ENCODE assay signal across 15 cellular contexts in genomic region chr2:41828052-41828643, GRCh38.
"Had no signal": no experiment of that assay in that cellular context is flagged by ENCODE, and none has a peak within 500 bp of the region (broad histone marks: within the 10 kb centered on the region; RNA-seq: fewer than 3 reads in every experiment).

No MANE protein-coding gene starts in this region.

- H3K36me3 Mint-ChIP-seq: activated naive CD4-positive, alpha-beta T cell treated with anti-CD3 and anti-CD28 coated beads, Interleukin-2, amount 50 U/mL, for 24 hours had no signal

- H3K9me3 Mint-ChIP-seq: activated CD8-positive, alpha-beta T cell treated with anti-CD3 and anti-CD28 coated beads for 36 hours; activated naive CD4-positive, alpha-beta T cell treated with anti-CD3 and anti-CD28 coated beads, Interleukin-2, amount 50 U/mL, for 24 hours; activated T-cell treated with anti-CD3 and anti-CD28 coated beads, Interleukin-2, amount 50 U/mL, for 4 hours had no signal

- H3K4me3 Mint-ChIP-seq: activated CD8-positive, alpha-beta T cell treated with anti-CD3 and anti-CD28 coated beads for 36 hours; activated naive CD4-positive, alpha-beta T cell treated with anti-CD3 and anti-CD28 coated beads, Interleukin-2, amount 50 U/mL, for 24 hours; activated T-cell treated with anti-CD3 and anti-CD28 coated beads, Interleukin-2, amount 50 U/mL, for 4 hours had no signal

- DNase-seq: activated CD4-positive, alpha-beta T cell treated with anti-CD3 and anti-CD28 coated beads for 48 hours; activated CD8-positive, alpha-beta T cell treated with anti-CD3 and anti-CD28 coated beads for 36 hours; activated effector memory CD4-positive, alpha-beta T cell treated with anti-CD3 and anti-CD28 coated beads, Interleukin-2, amount 50 U/mL, for 16 hours; activated T-cell treated with anti-CD3 and anti-CD28 coated beads, Interleukin-2, amount 50 U/mL, for 4 hours; adrenal gland; dorsolateral prefrontal cortex; hippocampal formation; lower lobe of right lung; psoas muscle; sigmoid colon; stimulated activated CD4-positive, alpha-beta T cell treated with anti-CD3 and anti-CD28 coated beads, Interleukin-1b, Interleukin-23, amount 100 ng/mL, for 48 hours; T-helper 1 cell had no signal

- H3K27ac ChIP-seq: adrenal gland, cardiac muscle cell, esophagus muscularis mucosa, lower lobe of right lung, psoas muscle, sigmoid colon had no signal

- H3K4me1 Mint-ChIP-seq: activated naive CD4-positive, alpha-beta T cell treated with anti-CD3 and anti-CD28 coated beads, Interleukin-2, amount 50 U/mL, for 24 hours had no signal

- H3K9me3 ChIP-seq: adrenal gland, esophagus muscularis mucosa, lower lobe of right lung, psoas muscle, sigmoid colon had no signal

- H3K36me3 ChIP-seq: adrenal gland, cardiac muscle cell, esophagus muscularis mucosa, lower lobe of right lung, sigmoid colon had no signal

- ATAC-seq: activated CD8-positive, alpha-beta T cell treated with anti-CD3 and anti-CD28 coated beads for 36 hours; activated T-cell treated with anti-CD3 and anti-CD28 coated beads, Interleukin-2, amount 50 U/mL, for 4 hours; lower lobe of right lung; psoas muscle had no signal

- H3K4me1 ChIP-seq: adrenal gland, esophagus muscularis mucosa, lower lobe of right lung, psoas muscle, sigmoid colon had no signal

- H3K27ac Mint-ChIP-seq: activated CD8-positive, alpha-beta T cell treated with anti-CD3 and anti-CD28 coated beads for 36 hours; activated naive CD4-positive, alpha-beta T cell treated with anti-CD3 and anti-CD28 coated beads, Interleukin-2, amount 50 U/mL, for 24 hours had no signal

- H3K27me3 ChIP-seq: adrenal gland had no signal

- H3K4me3 ChIP-seq: adrenal gland, cardiac muscle cell, dorsolateral prefrontal cortex, esophagus muscularis mucosa, lower lobe of right lung, psoas muscle, sigmoid colon had no signal
